ENCODE assay signal across 9 cellular contexts in the genomic region with DNA sequence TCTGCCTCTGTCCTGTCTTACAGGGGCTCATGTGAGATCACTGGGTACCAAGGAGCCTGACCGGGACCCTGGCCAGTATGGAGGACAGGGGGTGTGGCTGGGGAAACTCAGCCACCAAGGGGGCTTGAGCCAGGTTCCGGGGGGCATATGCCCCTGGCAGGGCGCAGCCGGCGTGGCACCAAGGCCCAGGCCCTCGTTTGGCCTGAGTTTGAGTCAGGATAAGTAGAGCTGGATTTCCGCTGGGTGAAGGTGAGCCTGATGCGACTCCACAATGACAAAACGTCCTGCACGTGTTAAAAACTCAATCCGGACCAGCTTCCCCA. TPM values are rescaled to one million over a fixed set of nuclear protein-coding genes. Genes with fewer than 3 reads are reported as not detected.
DNase-seq lines count a peak whose midpoint lies in the region; ATAC-seq, FAIRE-seq and TF ChIP-seq lines count a peak whose summit lies in the region.
"Had no signal": no experiment of that assay in that cellular context is flagged by ENCODE, and none has a peak within 500 bp of the region (broad histone marks: within the 10 kb centered on the region; RNA-seq: fewer than 3 reads in every experiment).

No MANE protein-coding gene starts in this region.

- DNase-seq in A549 (ENCODE audit: low read depth in 1 of 2, low spot score in 1 of 2) (no peak), Peyer's patch (no peak), fibroblast of the aortic adventitia (ENCODE audit: low read depth) (no peak), spleen (peak; percentile 89), H4 (ENCODE audit: low spot score) (no peak), iPS-NIHi11 (ENCODE audit: low spot score) (no peak)

- H3K27me3 ChIP-seq in Peyer's patch (no peaks in the 10 kb centered on the region), spleen (replicated peaks in 1 of 7) (peaks cover 0 to 9% (median 0%) of the 10 kb centered on the region in 7 donors)

- TF ChIP-seq EP300 in A549 (IDR thresholded peaks at IDR 0.05) = no peak

- WGBS in A549 (ENCODE audit: missing lambda C conversion rate) = 11% methylated on average over 11 of the region's 11 CpGs
- 9 to 25% (median 21%) methylated on average over 5 to 11 of the region's 11 CpGs for WGBS in spleen, 5 donors

- TF ChIP-seq CTCF in A549 (IDR thresholded peaks at IDR 0.05) (no peak), Peyer's patch (IDR thresholded peaks at IDR 0.05) (no peak), fibroblast of the aortic adventitia (IDR thresholded peaks at IDR 0.05; ENCODE audit: insufficient read depth, low read length) (no peak), spleen (IDR thresholded peaks at IDR 0.05 in 8 of 11, conservative IDR thresholded peaks at IDR 0.05 in 3 of 11) (no peak)

- peak; percentile 25 to 33 for ATAC-seq in A549
- ATAC-seq in GM21423 (IDR thresholded peaks at IDR 0.05; ENCODE audit: unreplicated experiment) = peak; percentile 2
- ATAC-seq in HG03045 (IDR thresholded peaks at IDR 0.05; ENCODE audit: unreplicated experiment) = no peak

- H3K4me3 ChIP-seq in A549 (peak overlapping the region; percentile 48), Peyer's patch (peak overlapping the region; percentile 63 to 76 (median 66)), fibroblast of the aortic adventitia (ENCODE audit: low read depth, low read length) (peak overlapping the region; percentile 62), spleen (peak overlapping the region; percentile 49 to 78 (median 68))

- no peaks in the 10 kb centered on the region for H3K9me3 ChIP-seq in A549
- no peaks in the 10 kb centered on the region for H3K9me3 ChIP-seq in Peyer's patch
- no peaks in the 10 kb centered on the region for H3K9me3 ChIP-seq in spleen

- H3K4me2 ChIP-seq in A549 = peak overlapping the region; percentile 94

- peak overlapping the region; percentile 83 to 88 for H3K27ac ChIP-seq in A549
- peak overlapping the region; percentile 50 to 80 (median 60) for H3K27ac ChIP-seq in Peyer's patch
- peak overlapping the region; percentile 72 to 85 (median 79) for H3K27ac ChIP-seq in spleen

- TF ChIP-seq RAD21 in A549 (conservative IDR thresholded peaks at IDR 0.05 in 1 of 2, IDR thresholded peaks at IDR 0.05 in 1 of 2) = no peak

- H3K36me3 ChIP-seq in Peyer's patch (no peaks in the 10 kb centered on the region), spleen (no peaks in the 10 kb centered on the region)

- CTCF ChIA-PET in A549 (lab: Yijun Ruan, JAX) = interaction anchor here (0.6 to 6.8 kb wide), 17 partner anchors 11 to 406 kb away, joined by 3 to 68 read pairs (median 4); no protein-coding TSS in a partner anchor

- FAIRE-seq in A549 (lab: Jason Lieb, UNC) = no peak

- POLR2A ChIA-PET in A549 (lab: Yijun Ruan, JAX) = interaction anchor here (0.6 to 2.5 kb wide), 13 partner anchors 10 to 199 kb away, joined by 3 to 24 read pairs (median 4); partner anchors contain the start of genes EIF4E1B, FAF2, RNF44 and SNCB

- H3K4me1 ChIP-seq in A549 = peaks cover 14% of the 10 kb centered on the region
- H3K4me1 ChIP-seq in Peyer's patch = peaks cover 0 to 19% (median 11%) of the 10 kb centered on the region in 4 donors
- peaks cover 17 to 53% (median 35%) of the 10 kb centered on the region in 6 donors for H3K4me1 ChIP-seq in spleen

- intact Hi-C loops in spleen (cut with DNase I; ENCODE audit: low total_unique reads) = no loop called here

- no peak for TF ChIP-seq POLR2A in A549 (IDR thresholded peaks at IDR 0.05; ENCODE audit: low read length)
- TF ChIP-seq POLR2A in Peyer's patch (IDR thresholded peaks at IDR 0.05) = no peak
- no peak for TF ChIP-seq POLR2A in spleen (IDR thresholded peaks at IDR 0.05)

TF ChIP-seq in A549, 52 proteins besides CTCF, POLR2A, EP300 and RAD21:
- peak; percentile 35; the same call in 1 of the 2 replicates for TF ChIP-seq NPAS2 (CRISPR knock-in tag; IDR thresholded peaks at IDR 0.05; ENCODE audit: borderline replicate concordance)
- no peak for TF ChIP-seq PBX3 (IDR thresholded peaks at IDR 0.05)
- no peak for TF ChIP-seq POLR2AphosphoS2 (conservative IDR thresholded peaks at IDR 0.05; ENCODE audit: low read length)
- 0 out of 2 replicates have a peak, but pooled peaks have one; percentile 86 for TF ChIP-seq PHF8 (IDR thresholded peaks at IDR 0.05; ENCODE audit: borderline replicate concordance, low read depth)

RNA-seq across cellular contexts. Expression of gene TSPAN17, which starts 0.6 kb away (rescaled TPM):
- 33.7 and 35.6 TPM in 2 replicates for polyA plus RNA-seq in A549 (2011; rRNA removed)
- polyA plus RNA-seq in A549 (2012; cell fraction: cytosol; rRNA removed) = 37.8 and 52.9 TPM in 2 replicates
- 71.4 and 73.3 TPM in 2 replicates for polyA plus RNA-seq in A549 (2012; cell fraction: nucleus; rRNA removed)
- polyA plus RNA-seq in A549 (2017; fragmentation: RNase III; extraction: RNeasy Plus Mini Kit Qiagen cat#74134 plus additional on column Dnase treatment) = 45.7 to 49.4 TPM (median 47.4 TPM) in 3 replicates
- 72.8 and 73.0 TPM in 2 replicates for polyA minus RNA-seq in A549 (2011; rRNA and poly(A)+ RNA removed)
- total RNA-seq in Peyer's patch = 10 to 100 TPM; 25.4 to 33.8 (median 28.7) TPM
- 19.3 and 29.0 TPM in 2 replicates for total RNA-seq in fibroblast of the aortic adventitia (ENCODE audit: low replicate concordance)
- total RNA-seq in spleen = 10 to 100 TPM; 18.4 to 36.4 (median 24.1) TPM
- polyA plus RNA-seq in spleen = 10 to 100 TPM; 15.3 to 33.3 (median 22.6) TPM
- 48.0 and 49.6 TPM in 2 replicates for total RNA-seq in H4 (2014; rRNA removed; shearing (Covaris generic))

RNA-seq across cellular contexts. Expression of gene EIF4E1B, which starts 16.2 kb away (rescaled TPM):
- polyA plus RNA-seq in A549 (2011; rRNA removed) = not detected in 2 replicates
- polyA plus RNA-seq in A549 (2012; cell fraction: cytosol; rRNA removed) = not detected in 2 replicates
- polyA plus RNA-seq in A549 (2012; cell fraction: nucleus; rRNA removed) = not detected in 2 replicates
- not detected in 3 replicates for polyA plus RNA-seq in A549 (2017; fragmentation: RNase III; extraction: RNeasy Plus Mini Kit Qiagen cat#74134 plus additional on column Dnase treatment)
- polyA minus RNA-seq in A549 (2011; rRNA and poly(A)+ RNA removed) = not detected in 2 replicates
- total RNA-seq in Peyer's patch = not detected
- not detected in 2 replicates for total RNA-seq in fibroblast of the aortic adventitia (ENCODE audit: low replicate concordance)
- not detected for total RNA-seq in spleen
- not detected for polyA plus RNA-seq in spleen
- not detected in 2 replicates for total RNA-seq in H4 (2014; rRNA removed; shearing (Covaris generic))
- total RNA-seq: left cardiac atrium had no signal

RNA-seq across cellular contexts. Expression of gene SNCB, which starts 16.3 kb away (rescaled TPM):
- polyA plus RNA-seq in A549 (2011; rRNA removed) (0.26 and 0.37 TPM in 2 replicates), A549 (2017; fragmentation: RNase III; extraction: RNeasy Plus Mini Kit Qiagen cat#74134 plus additional on column Dnase treatment) (0.65 to 1.2 TPM (median 0.74 TPM) in 3 replicates), spleen (under 1 TPM; 0.19 to 0.41 (median 0.33) TPM)
- polyA plus RNA-seq in A549 (2012; cell fraction: cytosol; rRNA removed) = 0.98 TPM in 2 replicates
- 0.94 and 0.96 TPM in 2 replicates for polyA plus RNA-seq in A549 (2012; cell fraction: nucleus; rRNA removed)
- polyA minus RNA-seq in A549 (2011; rRNA and poly(A)+ RNA removed) = not detected in 2 replicates
- total RNA-seq in Peyer's patch (not detected), fibroblast of the aortic adventitia (ENCODE audit: low replicate concordance) (not detected in 2 replicates), spleen (not detected)
- 0.48 TPM in 1 of 2 replicates, not detected in the other for total RNA-seq in H4 (2014; rRNA removed; shearing (Covaris generic))

RNA-seq across cellular contexts. Expression of gene GPRIN1, which starts 36.7 kb away (rescaled TPM):
- 3.1 and 4.2 TPM in 2 replicates for polyA plus RNA-seq in A549 (2011; rRNA removed)
- polyA plus RNA-seq in A549 (2012; cell fraction: cytosol; rRNA removed) = 3.4 and 5.1 TPM in 2 replicates
- 4.0 and 5.0 TPM in 2 replicates for polyA plus RNA-seq in A549 (2012; cell fraction: nucleus; rRNA removed)
- 6.1 to 6.7 TPM (median 6.4 TPM) in 3 replicates for polyA plus RNA-seq in A549 (2017; fragmentation: RNase III; extraction: RNeasy Plus Mini Kit Qiagen cat#74134 plus additional on column Dnase treatment)
- 3.8 and 4.1 TPM in 2 replicates for polyA minus RNA-seq in A549 (2011; rRNA and poly(A)+ RNA removed)
- total RNA-seq in Peyer's patch = 1 to 10 TPM in 2 of 4 donors, under 1 TPM in 2; 0.83 to 1.9 (median 1.2) TPM
- 1.7 and 7.1 TPM in 2 replicates for total RNA-seq in fibroblast of the aortic adventitia (ENCODE audit: low replicate concordance)
- 1 to 10 TPM in 4 of 7 donors, under 1 TPM in 3; 0.52 to 1.3 (median 1.1) TPM for total RNA-seq in spleen
- polyA plus RNA-seq in spleen = under 1 TPM; 0.13 to 0.48 (median 0.46) TPM
- 11.7 and 14.0 TPM in 2 replicates for total RNA-seq in H4 (2014; rRNA removed; shearing (Covaris generic))
